Comparison of ENCODE assay signal across 1 cellular context in genomic region chr1:77824694-77825355, GRCh38.
TF ChIP-seq lines count a peak whose summit lies in the region.

No MANE protein-coding gene starts in this region.

TF ChIP-seq in HCT116, 20 proteins besides CTCF, POLR2A, EP300 and RAD21 (continued from another document):
- TF ChIP-seq REST (IDR thresholded peaks at IDR 0.05; ENCODE audit: low read depth) = no peak
- TF ChIP-seq SP1 (IDR thresholded peaks at IDR 0.05; ENCODE audit: low read depth) = no peak
- no peak for TF ChIP-seq ZNF274 (IDR thresholded peaks at IDR 0.05; ENCODE audit: low read depth, low read length)
- no peak for TF ChIP-seq ZBTB33 (IDR thresholded peaks at IDR 0.05; ENCODE audit: extremely low read depth, insufficient replicate concordance, low read length)
